15 cellular contexts compared by ENCODE assay signal in genomic region chr12:116480210-116480818, GRCh38.
DNase-seq lines count a peak whose midpoint lies in the region; ATAC-seq and TF ChIP-seq lines count a peak whose summit lies in the region.
"Had no signal": no experiment of that assay in that cellular context is flagged by ENCODE, and none has a peak within 500 bp of the region (broad histone marks: within the 10 kb centered on the region; RNA-seq: fewer than 3 reads in every experiment).

No MANE protein-coding gene starts in this region.

- POLR2A ChIA-PET in activated CD8-positive, alpha-beta T cell treated with anti-CD3 and anti-CD28 coated beads, Interleukin-2, amount 10 ng/mL, durations not matched to agents 7 days and 5 days (lab: Charles Lee): no interaction called here
- POLR2A ChIA-PET in activated CD8-positive, alpha-beta T cell treated with anti-CD3 and anti-CD28 coated beads for 36 hours (lab: Charles Lee): no interaction called here

- intact Hi-C loops in activated CD8-positive, alpha-beta T cell treated with anti-CD3 and anti-CD28 coated beads for 36 hours (cut with micrococcal nuclease): no loop called here

- ATAC-seq in activated CD8-positive, alpha-beta T cell treated with anti-CD3 and anti-CD28 coated beads, Interleukin-2, amount 10 ng/mL, durations not matched to agents 7 days and 5 days: no peak
- ATAC-seq in activated CD8-positive, alpha-beta T cell treated with anti-CD3 and anti-CD28 coated beads for 36 hours: no peak
- ATAC-seq in stimulated activated memory B cell treated with anti-CD40 and anti-IgM and Interleukin-4, amounts not matched to agents 10 μg/mL and 1 μg/mL and 100 μg/mL, for 72 hours: no peak

- DNase-seq in activated CD8-positive, alpha-beta T cell treated with anti-CD3 and anti-CD28 coated beads, Interleukin-2, amount 10 ng/mL, durations not matched to agents 7 days and 5 days: peak; percentile 21
- DNase-seq in activated CD8-positive, alpha-beta T cell treated with anti-CD3 and anti-CD28 coated beads for 36 hours: no peak
- DNase-seq in Jurkat, Clone E6-1 (ENCODE audit: low read depth, low spot score): peak; percentile 35
- peak; percentile 24 for DNase-seq in epithelial cell of esophagus (ENCODE audit: low read depth)
- DNase-seq in NCI-H446 (lab: John Stamatoyannopoulos, UW): no peak
- no peak for DNase-seq in NCI-H187 treated with DMSO at 0.1 percent for 48 hours (lab: John Stamatoyannopoulos, UW)
- no peak for DNase-seq in Kasumi-1 (lab: John Stamatoyannopoulos, UW)
- DNase-seq: GF-D8, KBM-7, NCI-H1048, NCI-H1436 treated with DMSO at 0.1 percent for 48 hours, NCI-H2081 treated with DMSO at 0.1 percent for 48 hours, NCI-H524 treated with DMSO at 0.1 percent for 48 hours had no signal

- peak overlapping the region; percentile 39 for H3K27ac Mint-ChIP-seq in activated CD8-positive, alpha-beta T cell treated with anti-CD3 and anti-CD28 coated beads, Interleukin-2, amount 10 ng/mL, durations not matched to agents 7 days and 5 days
- no peak overlapping the region for H3K27ac Mint-ChIP-seq in activated CD8-positive, alpha-beta T cell treated with anti-CD3 and anti-CD28 coated beads for 36 hours
- H3K27ac Mint-ChIP-seq in stimulated activated memory B cell treated with anti-CD40 and anti-IgM and Interleukin-4, amounts not matched to agents 10 μg/mL and 1 μg/mL and 100 μg/mL, for 72 hours: peak overlapping the region; percentile 18

- peaks cover 9% of the 10 kb centered on the region for H3K4me1 Mint-ChIP-seq in activated CD8-positive, alpha-beta T cell treated with anti-CD3 and anti-CD28 coated beads, Interleukin-2, amount 10 ng/mL, durations not matched to agents 7 days and 5 days (ENCODE audit: low read depth)
- H3K4me1 Mint-ChIP-seq in activated CD8-positive, alpha-beta T cell treated with anti-CD3 and anti-CD28 coated beads for 36 hours (ENCODE audit: low read depth): peaks cover 6% of the 10 kb centered on the region
- H3K4me1 Mint-ChIP-seq in stimulated activated memory B cell treated with anti-CD40 and anti-IgM and Interleukin-4, amounts not matched to agents 10 μg/mL and 1 μg/mL and 100 μg/mL, for 72 hours: peaks cover 13% of the 10 kb centered on the region

- no peak overlapping the region for H3K4me3 ChIP-seq in Jurkat, Clone E6-1 (ENCODE audit: low read length)
- no peak overlapping the region for H3K4me3 ChIP-seq in epithelial cell of esophagus (ENCODE audit: low read length)
- H3K4me3 ChIP-seq: BLaER1 treated with 17β-estradiol and CSF1 and Interleukin-3, amounts not matched to agents 10 nM and 100 nM had no signal

- H3K4me3 Mint-ChIP-seq in activated CD8-positive, alpha-beta T cell treated with anti-CD3 and anti-CD28 coated beads, Interleukin-2, amount 10 ng/mL, durations not matched to agents 7 days and 5 days: no peak overlapping the region
- no peak overlapping the region for H3K4me3 Mint-ChIP-seq in activated CD8-positive, alpha-beta T cell treated with anti-CD3 and anti-CD28 coated beads for 36 hours
- no peak overlapping the region for H3K4me3 Mint-ChIP-seq in stimulated activated memory B cell treated with anti-CD40 and anti-IgM and Interleukin-4, amounts not matched to agents 10 μg/mL and 1 μg/mL and 100 μg/mL, for 72 hours

- no peaks in the 10 kb centered on the region for H3K9me3 Mint-ChIP-seq in activated CD8-positive, alpha-beta T cell treated with anti-CD3 and anti-CD28 coated beads, Interleukin-2, amount 10 ng/mL, durations not matched to agents 7 days and 5 days (ENCODE audit: insufficient read depth)
- H3K9me3 Mint-ChIP-seq in activated CD8-positive, alpha-beta T cell treated with anti-CD3 and anti-CD28 coated beads for 36 hours: peaks cover 17% of the 10 kb centered on the region
- no peaks in the 10 kb centered on the region for H3K9me3 Mint-ChIP-seq in stimulated activated memory B cell treated with anti-CD40 and anti-IgM and Interleukin-4, amounts not matched to agents 10 μg/mL and 1 μg/mL and 100 μg/mL, for 72 hours

- no peaks in the 10 kb centered on the region for H3K36me3 Mint-ChIP-seq in activated CD8-positive, alpha-beta T cell treated with anti-CD3 and anti-CD28 coated beads, Interleukin-2, amount 10 ng/mL, durations not matched to agents 7 days and 5 days (ENCODE audit: low read depth)
- no peaks in the 10 kb centered on the region for H3K36me3 Mint-ChIP-seq in activated CD8-positive, alpha-beta T cell treated with anti-CD3 and anti-CD28 coated beads for 36 hours (ENCODE audit: low read depth)
- no peaks in the 10 kb centered on the region for H3K36me3 Mint-ChIP-seq in stimulated activated memory B cell treated with anti-CD40 and anti-IgM and Interleukin-4, amounts not matched to agents 10 μg/mL and 1 μg/mL and 100 μg/mL, for 72 hours

- H3K27me3 Mint-ChIP-seq in activated CD8-positive, alpha-beta T cell treated with anti-CD3 and anti-CD28 coated beads, Interleukin-2, amount 10 ng/mL, durations not matched to agents 7 days and 5 days (ENCODE audit: low read depth): peaks cover 9% of the 10 kb centered on the region
- H3K27me3 Mint-ChIP-seq in activated CD8-positive, alpha-beta T cell treated with anti-CD3 and anti-CD28 coated beads for 36 hours: no peaks in the 10 kb centered on the region
- H3K27me3 Mint-ChIP-seq in stimulated activated memory B cell treated with anti-CD40 and anti-IgM and Interleukin-4, amounts not matched to agents 10 μg/mL and 1 μg/mL and 100 μg/mL, for 72 hours: no peaks in the 10 kb centered on the region

- TF ChIP-seq CTCF in activated CD8-positive, alpha-beta T cell treated with anti-CD3 and anti-CD28 coated beads for 36 hours (IDR thresholded peaks at IDR 0.05): no peak
- TF ChIP-seq CTCF in epithelial cell of esophagus (IDR thresholded peaks at IDR 0.05; ENCODE audit: insufficient read depth, low read depth, low read length, missing control alignments): no peak

- CTCF ChIA-PET in activated CD8-positive, alpha-beta T cell treated with anti-CD3 and anti-CD28 coated beads, Interleukin-2, amount 10 ng/mL, durations not matched to agents 7 days and 5 days (lab: Charles Lee): no interaction called here
- CTCF ChIA-PET in activated CD8-positive, alpha-beta T cell treated with anti-CD3 and anti-CD28 coated beads for 36 hours (lab: Charles Lee): no interaction called here

Comparison
In these comparisons a context has a peak if more than half of its experiments do, and no peak if none do; other contexts are left out.
1. DNase-seq: peak in activated CD8-positive, alpha-beta T cell treated with anti-CD3 and anti-CD28 coated beads, Interleukin-2, amount 10 ng/mL, durations not matched to agents 7 days and 5 days (single experiment), Jurkat, Clone E6-1 (single experiment) and epithelial cell of esophagus (single experiment); none in activated CD8-positive, alpha-beta T cell treated with anti-CD3 and anti-CD28 coated beads for 36 hours (single experiment), NCI-H446 (0 of 2), NCI-H187 treated with DMSO at 0.1 percent for 48 hours (single experiment) and Kasumi-1 (0 of 2).